14 cellular contexts compared by ENCODE assay signal in genomic region chr10:102413806-102414561, GRCh38. TPM values are rescaled to one million over a fixed set of nuclear protein-coding genes. Genes with fewer than 3 reads are reported as not detected.
A peak's percentile ranks its signal among the peaks of the same experiment; 100 is the strongest.
DNase-seq lines count a peak whose midpoint lies in the region; ATAC-seq and TF ChIP-seq lines count a peak whose summit lies in the region.
"Had no signal": no experiment of that assay in that cellular context is flagged by ENCODE, and none has a peak within 500 bp of the region (broad histone marks: within the 10 kb centered on the region; RNA-seq: fewer than 3 reads in every experiment).

No MANE protein-coding gene starts in this region.

- H3K9me3 ChIP-seq in neural cell (ENCODE audit: low read length) (no peaks in the 10 kb centered on the region), upper lobe of right lung (no peaks in the 10 kb centered on the region)

- peaks cover 24% of the 10 kb centered on the region for H3K4me1 Mint-ChIP-seq in T-helper 1 cell treated with Interleukin-12 subunit alpha and Interleukin-12 subunit beta and Interleukin-4 antibody, amounts not matched to agents 30 μg/mL and 1 μg/mL, for 36 hours (ENCODE audit: low read depth)
- peaks cover 51% of the 10 kb centered on the region for H3K4me1 Mint-ChIP-seq in stimulated activated memory B cell treated with anti-CD40 and anti-IgM and Interleukin-4, amounts not matched to agents 10 μg/mL and 1 μg/mL and 100 μg/mL, for 72 hours

- peaks cover 14% of the 10 kb centered on the region for H3K79me2 ChIP-seq in neural cell (replicated peaks; ENCODE audit: insufficient read depth, low read length)

- no peaks in the 10 kb centered on the region for H3F3A ChIP-seq in neural cell (ENCODE audit: insufficient read depth, low read length, poor library complexity, severe bottlenecking)

- H3K9me2 ChIP-seq in neural cell (ENCODE audit: insufficient read depth, low read length) = no peaks in the 10 kb centered on the region

- H3K27ac ChIP-seq in angular gyrus (ENCODE audit: low read depth, low read length) (peak overlapping the region; percentile 2), neural cell (ENCODE audit: low read length) (peak overlapping the region; percentile 68), upper lobe of right lung (no peak overlapping the region)

- no peak overlapping the region for H3K4me3 Mint-ChIP-seq in T-helper 1 cell treated with Interleukin-12 subunit alpha and Interleukin-12 subunit beta and Interleukin-4 antibody, amounts not matched to agents 30 μg/mL and 1 μg/mL, for 36 hours
- no peak overlapping the region for H3K4me3 Mint-ChIP-seq in stimulated activated memory B cell treated with anti-CD40 and anti-IgM and Interleukin-4, amounts not matched to agents 10 μg/mL and 1 μg/mL and 100 μg/mL, for 72 hours

- no peak for TF ChIP-seq EP300 in neural cell (conservative IDR thresholded peaks at IDR 0.05; ENCODE audit: poor library complexity, severe bottlenecking)

- TF ChIP-seq CTCF in neural cell (IDR thresholded peaks at IDR 0.05; ENCODE audit: poor library complexity, severe bottlenecking) (no peak), upper lobe of right lung (IDR thresholded peaks at IDR 0.05) (no peak)

- peak overlapping the region; percentile 58 for H3K9ac ChIP-seq in neural cell (ENCODE audit: low read length)

- peaks cover 13% of the 10 kb centered on the region for H3K4me1 ChIP-seq in upper lobe of right lung

- H4K20me1 ChIP-seq in neural cell (ENCODE audit: insufficient read depth) = no peaks in the 10 kb centered on the region

- peak overlapping the region; percentile 5 for H3K27ac Mint-ChIP-seq in T-helper 1 cell treated with Interleukin-12 subunit alpha and Interleukin-12 subunit beta and Interleukin-4 antibody, amounts not matched to agents 30 μg/mL and 1 μg/mL, for 36 hours
- no peak overlapping the region for H3K27ac Mint-ChIP-seq in stimulated activated memory B cell treated with anti-CD40 and anti-IgM and Interleukin-4, amounts not matched to agents 10 μg/mL and 1 μg/mL and 100 μg/mL, for 72 hours
- H3K27ac Mint-ChIP-seq: H9 had no signal

- H3K36me3 Mint-ChIP-seq in T-helper 1 cell treated with Interleukin-12 subunit alpha and Interleukin-12 subunit beta and Interleukin-4 antibody, amounts not matched to agents 30 μg/mL and 1 μg/mL, for 36 hours (ENCODE audit: low read depth) = no peaks in the 10 kb centered on the region
- H3K36me3 Mint-ChIP-seq in stimulated activated memory B cell treated with anti-CD40 and anti-IgM and Interleukin-4, amounts not matched to agents 10 μg/mL and 1 μg/mL and 100 μg/mL, for 72 hours = no peaks in the 10 kb centered on the region

- no peak for DNase-seq in T-helper 1 cell
- DNase-seq in upper lobe of right lung = peak; percentile 60
- DNase-seq in head of caudate nucleus = no peak
- DNase-seq: 8988T, GDM1, H9, NCI-H2081 treated with DMSO at 0.1 percent for 48 hours had no signal

- no peaks in the 10 kb centered on the region for H3K9me3 Mint-ChIP-seq in T-helper 1 cell treated with Interleukin-12 subunit alpha and Interleukin-12 subunit beta and Interleukin-4 antibody, amounts not matched to agents 30 μg/mL and 1 μg/mL, for 36 hours
- H3K9me3 Mint-ChIP-seq in stimulated activated memory B cell treated with anti-CD40 and anti-IgM and Interleukin-4, amounts not matched to agents 10 μg/mL and 1 μg/mL and 100 μg/mL, for 72 hours = no peaks in the 10 kb centered on the region

- H3K4me3 ChIP-seq in neural cell (ENCODE audit: low read length) = peak overlapping the region; percentile 62
- no peak overlapping the region for H3K4me3 ChIP-seq in upper lobe of right lung

- ATAC-seq in upper lobe of right lung (no peak), HG02610 (IDR thresholded peaks at IDR 0.05; ENCODE audit: unreplicated experiment) (no peak)
- ATAC-seq in stimulated activated memory B cell treated with anti-CD40 and anti-IgM and Interleukin-4, amounts not matched to agents 10 μg/mL and 1 μg/mL and 100 μg/mL, for 72 hours = no peak

- H3K4me2 ChIP-seq in neural cell (ENCODE audit: low read length) = no peak overlapping the region

- no peak for TF ChIP-seq RAD21 in neural cell (conservative IDR thresholded peaks at IDR 0.05)

- intact Hi-C loops in upper lobe of right lung (cut with DNase I) = no loop called here
- intact Hi-C loops in head of caudate nucleus (cut with DNase I) = no loop called here

- H3K27me3 ChIP-seq in neural cell (ENCODE audit: insufficient read depth, low read depth, low read length) = no peaks in the 10 kb centered on the region
- H3K27me3 ChIP-seq in upper lobe of right lung = peaks cover 82% of the 10 kb centered on the region

- H3K36me3 ChIP-seq in neural cell (ENCODE audit: insufficient read depth, low read length) (no peaks in the 10 kb centered on the region), upper lobe of right lung (no peaks in the 10 kb centered on the region)

- peaks cover 43% of the 10 kb centered on the region for H3K27me3 Mint-ChIP-seq in T-helper 1 cell treated with Interleukin-12 subunit alpha and Interleukin-12 subunit beta and Interleukin-4 antibody, amounts not matched to agents 30 μg/mL and 1 μg/mL, for 36 hours (ENCODE audit: low read depth)
- H3K27me3 Mint-ChIP-seq in stimulated activated memory B cell treated with anti-CD40 and anti-IgM and Interleukin-4, amounts not matched to agents 10 μg/mL and 1 μg/mL and 100 μg/mL, for 72 hours = peaks cover 87% of the 10 kb centered on the region

- H2AFZ ChIP-seq in neural cell (ENCODE audit: low read depth, low read length) = no peak overlapping the region

TF ChIP-seq in neural cell, 6 proteins besides CTCF, POLR2A, EP300 and RAD21:
- TF ChIP-seq REST (IDR thresholded peaks at IDR 0.05; ENCODE audit: borderline replicate concordance) (no peak), EZH2 (IDR thresholded peaks at IDR 0.05; ENCODE audit: borderline replicate concordance, insufficient read depth, low read length, poor library complexity, severe bottlenecking) (no peak), MXI1 (conservative IDR thresholded peaks at IDR 0.05; ENCODE audit: poor library complexity, severe bottlenecking) (no peak), TAF1 (IDR thresholded peaks at IDR 0.05; ENCODE audit: low read depth) (no peak), POLR2AphosphoS5 (IDR thresholded peaks at IDR 0.05) (no peak), SMC3 (conservative IDR thresholded peaks at IDR 0.05; ENCODE audit: poor library complexity) (no peak)

RNA-seq across cellular contexts. Expression of gene PSD, which starts 4.6 kb away (rescaled TPM):
- polyA plus RNA-seq in neural cell = 68.8 and 84.3 TPM in 2 replicates
- 52.3 and 67.7 TPM in 2 replicates for polyA minus RNA-seq in neural cell
- total RNA-seq in upper lobe of right lung = 3.5 TPM

RNA-seq across cellular contexts. Expression of gene FBXL15, which starts 6.7 kb away (rescaled TPM):
- 27.5 and 37.8 TPM in 2 replicates for polyA plus RNA-seq in neural cell
- 16.2 and 22.2 TPM in 2 replicates for polyA minus RNA-seq in neural cell
- 16.0 TPM for total RNA-seq in upper lobe of right lung

RNA-seq across cellular contexts. Expression of gene CUEDC2, which starts 18.4 kb away (rescaled TPM):
- 169 and 194 TPM in 2 replicates for polyA plus RNA-seq in neural cell
- polyA minus RNA-seq in neural cell = 76.2 and 79.9 TPM in 2 replicates
- 44.8 TPM for total RNA-seq in upper lobe of right lung

RNA-seq across cellular contexts. Expression of gene NFKB2, which starts 18.5 kb away (rescaled TPM):
- polyA plus RNA-seq in neural cell = 0.30 and 0.34 TPM in 2 replicates
- polyA minus RNA-seq in neural cell = 0.24 and 0.46 TPM in 2 replicates
- total RNA-seq in upper lobe of right lung = 36.8 TPM

RNA-seq across cellular contexts. Expression of gene C10orf95, which starts 37.4 kb away (rescaled TPM):
- polyA plus RNA-seq in neural cell = not detected in 2 replicates
- polyA minus RNA-seq in neural cell = not detected in 2 replicates
- 3.1 TPM for total RNA-seq in upper lobe of right lung
- total RNA-seq: Daoy, H9 had no signal
- polyA plus RNA-seq: AG04450 had no signal
